1 cellular context compared by ENCODE assay signal in genomic region chr16:86590501-86591144, GRCh38.
TF ChIP-seq lines count a peak whose summit lies in the region.

No MANE protein-coding gene starts in this region.

TF ChIP-seq in A549, 52 proteins besides CTCF, POLR2A, EP300 and RAD21 (continued from another document):
- TF ChIP-seq BCL3 (IDR thresholded peaks at IDR 0.05): peak; percentile 57; the same call in 1 of the 3 replicates
- peak; percentile 66; the same call in 1 of the 2 replicates for TF ChIP-seq MAX (IDR thresholded peaks at IDR 0.05)
- TF ChIP-seq MAFK (IDR thresholded peaks at IDR 0.05; ENCODE audit: partially characterized antibody): peak; percentile 50
- no peak for TF ChIP-seq CBX8 (IDR thresholded peaks at IDR 0.05)
- peak; percentile 70; the same call in 1 of the 2 replicates for TF ChIP-seq GATA3 (IDR thresholded peaks at IDR 0.05; ENCODE audit: borderline replicate concordance)
